ENCODE assay signal across 8 cellular contexts in the genomic region with DNA sequence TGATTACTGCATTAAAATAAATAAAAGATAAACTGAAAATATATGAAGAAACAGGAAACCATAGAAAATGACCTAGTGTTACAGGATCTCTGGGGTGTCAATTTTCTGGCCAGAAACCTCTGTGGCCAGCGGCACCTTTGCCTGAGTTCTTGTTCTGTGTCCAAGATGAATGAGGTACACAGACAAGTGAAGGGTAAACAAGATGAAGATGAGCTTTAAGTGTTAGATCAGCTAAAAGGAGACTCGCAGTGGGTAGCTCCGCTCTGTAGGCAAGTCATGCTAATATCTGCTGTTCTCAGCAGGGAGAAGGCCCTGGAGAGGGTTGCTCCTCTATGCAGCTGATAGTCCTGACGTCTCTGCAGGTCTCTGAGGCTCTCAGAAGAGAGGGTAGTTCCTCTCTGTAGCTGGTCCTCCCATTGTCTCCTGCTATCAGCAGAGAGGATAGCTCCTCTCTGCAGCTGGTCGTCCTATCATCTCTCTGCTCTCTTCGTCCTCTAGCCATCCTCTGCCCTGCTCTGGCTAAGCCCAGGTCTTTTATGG. TPM values are rescaled to one million over a fixed set of nuclear protein-coding genes. Genes with fewer than 3 reads are reported as not detected.
DNase-seq lines count a peak whose midpoint lies in the region; ATAC-seq, FAIRE-seq and TF ChIP-seq lines count a peak whose summit lies in the region.

No MANE protein-coding gene starts in this region.

- no peaks in the 10 kb centered on the region for H3K9me3 ChIP-seq in kidney (ENCODE audit: control insufficient read depth in 1 of 2, low read length in 2 of 2)
- H3K9me3 ChIP-seq in upper lobe of right lung = no peaks in the 10 kb centered on the region

- peak overlapping the region; percentile 47 to 59 for H3K9ac ChIP-seq in kidney (ENCODE audit: low read length in 2 of 2)

- FAIRE-seq in kidney (lab: Jason Lieb, UNC) = no peak

- H3K4me3 ChIP-seq in kidney (ENCODE audit: low read length in 2 of 2) (peak overlapping the region; percentile 68 to 71), upper lobe of right lung (peak overlapping the region; percentile 78)

- peaks cover 20% of the 10 kb centered on the region for H3K4me1 Mint-ChIP-seq in activated naive CD4-positive, alpha-beta T cell treated with anti-CD3 and anti-CD28 coated beads, Interleukin-2, amount 50 U/mL, for 24 hours
- peaks cover 27% of the 10 kb centered on the region for H3K4me1 Mint-ChIP-seq in activated T-cell treated with anti-CD3 and anti-CD28 coated beads, Interleukin-2, amount 50 U/mL, for 72 hours (ENCODE audit: low read depth)

- no peaks in the 10 kb centered on the region for H3K9me3 Mint-ChIP-seq in activated naive CD4-positive, alpha-beta T cell treated with anti-CD3 and anti-CD28 coated beads, Interleukin-2, amount 50 U/mL, for 24 hours
- H3K9me3 Mint-ChIP-seq in activated T-cell treated with anti-CD3 and anti-CD28 coated beads, Interleukin-2, amount 50 U/mL, for 72 hours = no peaks in the 10 kb centered on the region

- no peaks in the 10 kb centered on the region for H3K36me3 ChIP-seq in kidney (ENCODE audit: control insufficient read depth in 1 of 2, insufficient read depth in 2 of 2, low read length in 2 of 2)
- H3K36me3 ChIP-seq in upper lobe of right lung = no peaks in the 10 kb centered on the region

- no peak for DNase-seq in activated naive CD4-positive, alpha-beta T cell (lab: John Stamatoyannopoulos, UW)
- no peak for DNase-seq in activated T-cell treated with anti-CD3 and anti-CD28 coated beads, Interleukin-2, amount 50 U/mL, for 72 hours
- DNase-seq in kidney = no peak
- DNase-seq in upper lobe of right lung = no peak
- no peak for DNase-seq in NCI-H2081 (lab: John Stamatoyannopoulos, UW)
- no peak for DNase-seq in DMS79 treated with DMSO at 0.1 percent for 48 hours (lab: John Stamatoyannopoulos, UW)
- no peak for DNase-seq in UCSD-AML1 (lab: John Stamatoyannopoulos, UW; ENCODE audit: unreplicated experiment)

- H3K27me3 Mint-ChIP-seq in activated naive CD4-positive, alpha-beta T cell treated with anti-CD3 and anti-CD28 coated beads, Interleukin-2, amount 50 U/mL, for 24 hours = no peaks in the 10 kb centered on the region
- no peaks in the 10 kb centered on the region for H3K27me3 Mint-ChIP-seq in activated T-cell treated with anti-CD3 and anti-CD28 coated beads, Interleukin-2, amount 50 U/mL, for 72 hours (ENCODE audit: low read depth)

- H3K4me1 ChIP-seq in kidney (ENCODE audit: control insufficient read depth in 1 of 2, insufficient read depth in 1 of 2, low read depth in 1 of 2, low read length in 2 of 2) (peaks cover 4 to 10% of the 10 kb centered on the region in 2 donors), upper lobe of right lung (peaks cover 3% of the 10 kb centered on the region)

- no peak for TF ChIP-seq CTCF in kidney (IDR thresholded peaks at IDR 0.05; ENCODE audit: borderline replicate concordance, extremely low read depth, insufficient read depth)
- no peak for TF ChIP-seq CTCF in upper lobe of right lung (IDR thresholded peaks at IDR 0.05)

- intact Hi-C loops in kidney (cut with DNase I) (no loop called here), upper lobe of right lung (cut with DNase I) (no loop called here)

- H3K27ac Mint-ChIP-seq in activated naive CD4-positive, alpha-beta T cell treated with anti-CD3 and anti-CD28 coated beads, Interleukin-2, amount 50 U/mL, for 24 hours = peak overlapping the region; percentile 53
- H3K27ac Mint-ChIP-seq in activated T-cell treated with anti-CD3 and anti-CD28 coated beads, Interleukin-2, amount 50 U/mL, for 72 hours = no peak overlapping the region

- no peaks in the 10 kb centered on the region for H3K36me3 Mint-ChIP-seq in activated naive CD4-positive, alpha-beta T cell treated with anti-CD3 and anti-CD28 coated beads, Interleukin-2, amount 50 U/mL, for 24 hours
- H3K36me3 Mint-ChIP-seq in activated T-cell treated with anti-CD3 and anti-CD28 coated beads, Interleukin-2, amount 50 U/mL, for 72 hours (ENCODE audit: insufficient read depth in 2 of 2) = no peaks in the 10 kb centered on the region

- peak overlapping the region; percentile 80 for H3K4me3 Mint-ChIP-seq in activated naive CD4-positive, alpha-beta T cell treated with anti-CD3 and anti-CD28 coated beads, Interleukin-2, amount 50 U/mL, for 24 hours
- peak overlapping the region; percentile 79 to 97 for H3K4me3 Mint-ChIP-seq in activated T-cell treated with anti-CD3 and anti-CD28 coated beads, Interleukin-2, amount 50 U/mL, for 72 hours

- H3K27me3 ChIP-seq in upper lobe of right lung = no peaks in the 10 kb centered on the region

- no peak overlapping the region for H3K27ac ChIP-seq in kidney (ENCODE audit: low read depth in 2 of 2, low read length in 2 of 2)
- H3K27ac ChIP-seq in upper lobe of right lung = no peak overlapping the region

- no peak for ATAC-seq in activated T-cell treated with anti-CD3 and anti-CD28 coated beads, Interleukin-2, amount 50 U/mL, for 72 hours (replicated peaks in 1 of 2)
- ATAC-seq in upper lobe of right lung = no peak

RNA-seq across cellular contexts. Expression of a gene that starts 35.9 kb away (rescaled TPM):
- total RNA-seq in activated T-cell treated with anti-CD3 and anti-CD28 coated beads, Interleukin-2, amount 50 U/mL, for 72 hours = 10 to 100 TPM; 23.2 to 24.4 TPM
- total RNA-seq in kidney = 12.8 TPM
- 9.7 TPM for polyA plus RNA-seq in kidney (ENCODE audit: insufficient read depth, low read depth, low replicate concordance)
- 12.4 TPM for total RNA-seq in upper lobe of right lung

RNA-seq across cellular contexts. Expression of a gene that starts 36.3 kb away (rescaled TPM):
- total RNA-seq in activated T-cell treated with anti-CD3 and anti-CD28 coated beads, Interleukin-2, amount 50 U/mL, for 72 hours = 1 to 10 TPM; 6.8 to 9.3 TPM
- 0.72 TPM for total RNA-seq in kidney
- 0.67 TPM for polyA plus RNA-seq in kidney (ENCODE audit: insufficient read depth, low read depth, low replicate concordance)
- total RNA-seq in upper lobe of right lung = 1.8 TPM

RNA-seq across cellular contexts. Expression of a gene that starts 51.7 kb away (rescaled TPM):
- total RNA-seq in activated T-cell treated with anti-CD3 and anti-CD28 coated beads, Interleukin-2, amount 50 U/mL, for 72 hours = 100 to 1,000 TPM; 334 to 429 TPM
- total RNA-seq in kidney = 30.4 TPM
- polyA plus RNA-seq in kidney (ENCODE audit: insufficient read depth, low read depth, low replicate concordance) = 19.1 TPM
- 55.3 TPM for total RNA-seq in upper lobe of right lung
